Comparison of ENCODE assay signal across 8 cellular contexts in genomic region chr14:64764641-64765520, GRCh38.
A peak's percentile ranks its signal among the peaks of the same experiment; 100 is the strongest.
DNase-seq lines count a peak whose midpoint lies in the region; ATAC-seq and TF ChIP-seq lines count a peak whose summit lies in the region.

No MANE protein-coding gene starts in this region.

- TF ChIP-seq CTCF in HEK293 (tag by site-specific recombination; IDR thresholded peaks at IDR 0.05), result peak; percentile 77

- peaks cover 6% of the 10 kb centered on the region in 2 experiments; a peak in 2 of 3 replicates for H3K36me3 ChIP-seq in HEK293 (ENCODE audit: control insufficient read depth in 2 of 2, insufficient read depth in 1 of 2, low read length in 2 of 2)

- CTCF ChIA-PET in HEK293 (lab: Yijun Ruan, JAX), result interaction anchor here (0.6 to 3.0 kb wide), 24 partner anchors 11 to 421 kb away, joined by 3 to 25 read pairs (median 4); no protein-coding TSS in a partner anchor

- no peak overlapping the region for H3K4me3 ChIP-seq in HEK293 (ENCODE audit: low read depth, low read length)

- DNase-seq in COLO668 (lab: John Stamatoyannopoulos, UW; ENCODE audit: unreplicated experiment) (peak; percentile 80), NCI-H2227 treated with DMSO at 0.1 percent for 48 hours (lab: John Stamatoyannopoulos, UW) (peak; percentile 41), cerebellum (ENCODE audit: low spot score) (peak; percentile 69), left colon (peak; percentile 58 to 68)
- DNase-seq in activated CD4-positive, alpha-beta T cell treated with anti-CD3 and anti-CD28 coated beads for 24 hours (ENCODE audit: low read depth in 2 of 2), result peak; percentile 50 to 52
- peak; percentile 71 for DNase-seq in stimulated activated CD4-positive, alpha-beta T cell treated with anti-CD3 and anti-CD28 coated beads, Interleukin-1b, Interleukin-23, amount 100 ng/mL, for 48 hours

- intact Hi-C loops in left colon (cut with DNase I, micrococcal nuclease), result loop anchor here in 1 of 2 donors (5.0 kb wide), 1 partner anchor 93 kb away; no protein-coding TSS in a partner anchor

- 0 out of 2 replicates have a peak overlapping the region, but pooled peaks have one; percentile 7 for H3K27ac ChIP-seq in HEK293 (ENCODE audit: extremely low read depth, low read depth, low read length)

- H3K4me1 ChIP-seq in HEK293 (ENCODE audit: control insufficient read depth, insufficient read depth, low read length), result peaks cover 18% of the 10 kb centered on the region

- POLR2A ChIA-PET in HEK293 (lab: Yijun Ruan, JAX), result interaction anchor here (1.0 to 1.1 kb wide), 2 partner anchors 61 to 225 kb away, joined by 3 read pairs; partner anchors contain the start of genes HSPA2 and PLEKHG3

- ATAC-seq in left colon (peak; percentile 55), GM21529 (IDR thresholded peaks at IDR 0.05; ENCODE audit: unreplicated experiment) (no peak)

- no peaks in the 10 kb centered on the region for H3K9me3 ChIP-seq in HEK293 (ENCODE audit: control insufficient read depth, insufficient read depth, low read depth, low read length)

TF ChIP-seq in HEK293, 187 proteins besides CTCF, POLR2A, EP300 and RAD21:
- TF ChIP-seq ZNF654 (tag by site-specific recombination; IDR thresholded peaks at IDR 0.05; ENCODE audit: low read depth), result peak; percentile 74
- TF ChIP-seq OSR2 (tag by site-specific recombination; IDR thresholded peaks at IDR 0.05), result no peak
- TF ChIP-seq ZNF2 (tag by site-specific recombination; IDR thresholded peaks at IDR 0.05), result peak; percentile 51; the same call in 1 of the 2 replicates
- TF ChIP-seq KLF9 (tag by site-specific recombination; IDR thresholded peaks at IDR 0.05; ENCODE audit: low read depth), result no peak
- peak; percentile 94 for TF ChIP-seq GLIS2 (tag by site-specific recombination; IDR thresholded peaks at IDR 0.05)
- TF ChIP-seq ZNF202 (tag by site-specific recombination; IDR thresholded peaks at IDR 0.05; ENCODE audit: borderline replicate concordance), result no peak
- no peak for TF ChIP-seq SP2 (tag by site-specific recombination; IDR thresholded peaks at IDR 0.05)
- TF ChIP-seq ZSCAN4 (tag by site-specific recombination; IDR thresholded peaks at IDR 0.05), result peak; percentile 64
- TF ChIP-seq ZNF561 (tag by site-specific recombination; IDR thresholded peaks at IDR 0.05; ENCODE audit: borderline replicate concordance), result 0 out of 2 replicates have a peak, but pooled peaks have one; percentile 55
- no peak for TF ChIP-seq ZNF221 (tag by site-specific recombination; IDR thresholded peaks at IDR 0.05; ENCODE audit: borderline replicate concordance)
- TF ChIP-seq ZXDB (tag by site-specific recombination; IDR thresholded peaks at IDR 0.05), result 0 out of 2 replicates have a peak, but pooled peaks have one; percentile 18
- TF ChIP-seq ZNF692 (tag by site-specific recombination; IDR thresholded peaks at IDR 0.05), result no peak
- TF ChIP-seq ZIC2 (tag by site-specific recombination; IDR thresholded peaks at IDR 0.05), result peak; percentile 70
- TF ChIP-seq ZNF311 (tag by site-specific recombination; IDR thresholded peaks at IDR 0.05; ENCODE audit: borderline replicate concordance), result no peak
- TF ChIP-seq ZBTB26 (tag by site-specific recombination; optimal IDR thresholded peaks at IDR 0.05), result peak; percentile 31
- 0 out of 2 replicates have a peak, but pooled peaks have one; percentile 20 for TF ChIP-seq ZNF600 (tag by site-specific recombination; IDR thresholded peaks at IDR 0.05)
- 0 out of 2 replicates have a peak, but pooled peaks have one; percentile 14 for TF ChIP-seq ZNF121 (tag by site-specific recombination; IDR thresholded peaks at IDR 0.05)
- peak; percentile 25; the same call in 1 of the 2 replicates for TF ChIP-seq GLIS1 (tag by site-specific recombination; IDR thresholded peaks at IDR 0.05)
